In the genomic region with DNA sequence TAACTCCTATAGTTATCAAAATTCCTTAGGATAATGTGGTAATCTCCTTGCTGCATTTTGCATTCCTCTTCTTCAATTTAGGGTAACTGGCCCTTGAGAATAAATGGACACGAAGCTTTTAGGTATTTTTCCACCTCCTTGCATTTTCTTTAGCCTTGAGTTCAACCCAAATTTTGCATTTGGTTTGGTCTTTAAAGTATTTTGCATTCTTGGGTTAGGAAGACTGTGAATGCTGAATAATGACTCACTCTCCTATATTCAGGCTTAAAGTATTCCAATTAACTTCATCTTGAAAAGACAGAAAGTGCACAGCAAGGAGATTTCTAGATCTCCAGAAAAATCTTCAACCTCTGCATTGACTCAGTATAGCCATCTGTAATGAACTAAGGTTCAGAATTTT, we compare ENCODE assay signal across 17 cellular contexts. TPM values are rescaled to one million over a fixed set of nuclear protein-coding genes. Genes with fewer than 3 reads are reported as not detected.
"Had no signal": no experiment of that assay in that cellular context is flagged by ENCODE, and none has a peak within 500 bp of the region (broad histone marks: within the 10 kb centered on the region; RNA-seq: fewer than 3 reads in every experiment).

No MANE protein-coding gene starts in this region.

- H3K4me1 ChIP-seq: neural progenitor cell, pancreas had no signal

- H3K4me3 Mint-ChIP-seq: activated CD8-positive, alpha-beta memory T cell treated with anti-CD3 and anti-CD28 coated beads, Interleukin-2, amount 10 ng/mL, durations not matched to agents 7 days and 5 days; activated T-cell treated with anti-CD3 and anti-CD28 coated beads, Interleukin-2, amount 50 U/mL, for 24 hours; neural progenitor cell had no signal

- H3K9me3 Mint-ChIP-seq: activated naive CD4-positive, alpha-beta T cell treated with anti-CD3 and anti-CD28 coated beads, Interleukin-2, amount 50 U/mL, for 72 hours; activated T-cell treated with anti-CD3 and anti-CD28 coated beads, Interleukin-2, amount 50 U/mL, for 24 hours; neural progenitor cell had no signal

- H3K4me1 Mint-ChIP-seq: activated CD8-positive, alpha-beta memory T cell treated with anti-CD3 and anti-CD28 coated beads, Interleukin-2, amount 10 ng/mL, durations not matched to agents 7 days and 5 days; neural progenitor cell had no signal

- H3K4me2 ChIP-seq: neural progenitor cell had no signal

- H3K9ac ChIP-seq: neural progenitor cell had no signal

- DNase-seq: activated CD4-positive, alpha-beta T cell treated with anti-CD3 and anti-CD28 coated beads, Interleukin-2, amount 50 U/mL, for 4 hours; activated CD4-positive, CD25-positive, alpha-beta regulatory T cell treated with anti-CD3 and anti-CD28 coated beads, Interleukin-2, amount 50 U/mL, for 72 hours; activated CD8-positive, alpha-beta memory T cell treated with anti-CD3 and anti-CD28 coated beads, Interleukin-2, amount 10 ng/mL, durations not matched to agents 7 days and 5 days; activated effector memory CD4-positive, alpha-beta T cell treated with anti-CD3 and anti-CD28 coated beads, Interleukin-2, amount 50 U/mL, for 16 hours; activated T-cell treated with anti-CD3 and anti-CD28 coated beads, Interleukin-2, amount 50 U/mL, for 24 hours; anterior cingulate cortex; kidney; pancreas; stimulated activated CD4-positive, alpha-beta T cell treated with anti-CD3 and anti-CD28 coated beads, Interleukin-4, amount 100 ng/mL, for 4 hours; stomach had no signal

- H3K36me3 ChIP-seq: neural progenitor cell, pancreas, stomach had no signal

- H3K9me3 ChIP-seq: pancreas, stomach had no signal

- H3K27me3 Mint-ChIP-seq: activated CD8-positive, alpha-beta memory T cell treated with anti-CD3 and anti-CD28 coated beads, Interleukin-2, amount 10 ng/mL, durations not matched to agents 7 days and 5 days; activated T-cell treated with anti-CD3 and anti-CD28 coated beads, Interleukin-2, amount 50 U/mL, for 24 hours had no signal

- H3K36me3 Mint-ChIP-seq: activated CD8-positive, alpha-beta memory T cell treated with anti-CD3 and anti-CD28 coated beads, Interleukin-2, amount 10 ng/mL, durations not matched to agents 7 days and 5 days; activated naive CD4-positive, alpha-beta T cell treated with anti-CD3 and anti-CD28 coated beads, Interleukin-2, amount 50 U/mL, for 72 hours; neural progenitor cell had no signal

- H3K4me3 ChIP-seq: neural progenitor cell, pancreas, skin epidermis, stomach had no signal

- H2AFZ ChIP-seq: neural progenitor cell had no signal

- H3K27ac ChIP-seq: neural progenitor cell, pancreas, skin epidermis, stomach had no signal

- H3K27ac Mint-ChIP-seq: activated CD8-positive, alpha-beta memory T cell treated with anti-CD3 and anti-CD28 coated beads, Interleukin-2, amount 10 ng/mL, durations not matched to agents 7 days and 5 days; activated naive CD4-positive, alpha-beta T cell treated with anti-CD3 and anti-CD28 coated beads, Interleukin-2, amount 50 U/mL, for 72 hours; activated T-cell treated with anti-CD3 and anti-CD28 coated beads, Interleukin-2, amount 50 U/mL, for 24 hours; neural progenitor cell had no signal

- FAIRE-seq: endometrium, frontal cortex, kidney, pancreas, urothelium cell line had no signal

- H3K27me3 ChIP-seq: neural progenitor cell, pancreas, stomach had no signal

RNA-seq across cellular contexts. Expression of a gene that starts 47.3 kb away (rescaled TPM):
- total RNA-seq: T-helper 2 cell treated with Interferon-gamma antibody and Interleukin-4, amounts not matched to agents 100 ng/mL and 5 ng/mL, for 36 hours had no signal
